Comparison of ENCODE assay signal across 1 cellular context in the genomic region with DNA sequence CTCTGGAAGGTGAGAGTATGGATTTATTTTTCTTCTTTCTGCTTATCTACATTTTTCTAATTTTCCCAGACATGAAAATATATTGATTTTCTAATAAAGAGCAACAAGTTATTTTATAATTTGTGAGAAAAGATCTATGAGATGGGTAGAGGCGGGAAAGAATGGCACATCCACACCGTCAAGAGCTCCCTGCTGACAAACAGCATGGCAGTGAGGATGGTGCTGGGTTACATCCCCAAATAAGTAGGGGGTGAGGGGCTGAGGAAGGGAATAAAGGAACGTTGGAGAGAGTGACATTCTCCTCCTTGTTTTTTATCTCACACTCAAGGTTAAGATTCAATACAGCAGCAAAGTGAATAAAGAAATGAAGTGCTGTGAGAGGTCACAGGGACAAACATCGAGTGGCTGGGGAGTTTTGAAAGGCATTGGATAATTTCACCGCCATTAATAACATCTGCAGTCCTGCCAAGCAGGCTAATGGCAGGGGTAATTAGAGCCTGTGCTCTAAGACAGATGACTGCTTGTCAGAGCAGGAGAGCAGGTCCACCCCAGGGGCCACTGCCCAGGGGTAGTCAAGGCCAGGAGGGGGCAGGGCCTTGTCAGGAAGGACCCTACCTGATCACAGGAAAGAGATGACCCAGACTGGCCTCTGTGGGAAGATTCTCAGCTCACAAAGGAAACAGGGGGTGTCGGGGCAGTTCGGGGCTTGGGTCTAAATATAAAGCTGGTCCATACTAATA.
TF ChIP-seq lines count a peak whose summit lies in the region.

No MANE protein-coding gene starts in this region.

TF ChIP-seq in SK-N-SH, 30 proteins besides CTCF, POLR2A, EP300 and RAD21 (continued from another document):
- TF ChIP-seq, protein P1, sequence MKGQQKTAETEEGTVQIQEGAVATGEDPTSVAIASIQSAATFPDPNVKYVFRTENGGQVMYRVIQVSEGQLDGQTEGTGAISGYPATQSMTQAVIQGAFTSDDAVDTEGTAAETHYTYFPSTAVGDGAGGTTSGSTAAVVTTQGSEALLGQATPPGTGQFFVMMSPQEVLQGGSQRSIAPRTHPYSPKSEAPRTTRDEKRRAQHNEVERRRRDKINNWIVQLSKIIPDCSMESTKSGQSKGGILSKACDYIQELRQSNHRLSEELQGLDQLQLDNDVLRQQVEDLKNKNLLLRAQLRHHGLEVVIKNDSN (IDR thresholded peaks at IDR 0.05; ENCODE audit: borderline replicate concordance, low read depth), result no peak
